In the genomic region with DNA sequence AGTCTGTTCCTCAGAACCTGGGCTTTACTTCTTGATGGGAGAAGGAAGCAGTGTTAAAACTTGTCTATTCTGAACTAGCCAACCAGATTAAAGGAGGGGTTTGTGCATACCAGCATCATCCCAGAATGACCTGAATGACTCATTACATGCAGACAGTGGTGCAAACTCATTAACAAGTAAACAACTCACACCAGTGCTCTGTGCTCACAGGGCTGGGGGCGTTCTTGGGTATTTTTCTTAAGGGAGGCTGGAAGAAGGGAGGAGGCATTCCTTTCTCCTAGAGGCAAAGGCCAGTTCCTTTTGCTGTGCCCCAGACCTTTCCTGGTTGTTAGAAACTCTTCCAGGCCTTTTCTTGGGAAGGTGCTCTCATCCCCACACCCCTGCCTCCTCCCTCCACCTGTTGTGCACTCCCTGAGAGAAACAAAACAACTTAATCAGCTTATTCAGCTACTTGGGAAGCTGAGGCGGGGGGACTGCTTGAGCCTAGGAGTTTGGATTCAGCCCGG, we compare ENCODE assay signal across 10 cellular contexts. TPM values are rescaled to one million over a fixed set of nuclear protein-coding genes. Genes with fewer than 3 reads are reported as not detected.
DNase-seq lines count a peak whose midpoint lies in the region; TF ChIP-seq lines count a peak whose summit lies in the region.
"Not testable (repeated sequence)": the region's sequence is repeated elsewhere in the genome, so short reads cannot be mapped to it uniquely, and the experiment has no call there.
"Had no signal": no experiment of that assay in that cellular context is flagged by ENCODE, and none has a peak within 500 bp of the region (broad histone marks: within the 10 kb centered on the region; RNA-seq: fewer than 3 reads in every experiment).

No MANE protein-coding gene starts in this region.

- H4K20me1 ChIP-seq in mammary epithelial cell (ENCODE audit: insufficient read depth, low read length) = not testable (repeated sequence)

- in situ Hi-C loops in mammary epithelial cell (cut with MboI; ENCODE audit: low sequenced_read_pairs in 2 of 2) = not testable (repeated sequence)

- BruUV-seq in mammary epithelial cell (replicated peaks; lab: Mats Ljungman, UMichigan) = not testable (repeated sequence)

- H3K4me2 ChIP-seq in mammary epithelial cell (ENCODE audit: insufficient read depth, low read depth, low read length); trophoblast cell (ENCODE audit: low read length): not testable (repeated sequence)

- not testable (repeated sequence) for H3K9ac ChIP-seq in mammary epithelial cell (ENCODE audit: insufficient read depth, low read length); trophoblast cell (ENCODE audit: low read length)

- H3K4me3 ChIP-seq in SJCRH30; mammary epithelial cell (replicated peaks in 1 of 3; ENCODE audit: insufficient read depth in 1 of 3, low read depth in 2 of 3, low read length in 3 of 3); esophagus (ENCODE audit: low read depth in 1 of 2, low read length in 2 of 2); trophoblast cell (ENCODE audit: low read depth, low read length): not testable (repeated sequence)

- H3K79me1 ChIP-seq in trophoblast cell (ENCODE audit: low read length) = not testable (repeated sequence)

- H3K23ac ChIP-seq in trophoblast cell (ENCODE audit: low read length) = not testable (repeated sequence)

- not testable (repeated sequence) for H3K4me1 ChIP-seq in SJCRH30; esophagus (ENCODE audit: control insufficient read depth in 2 of 2, insufficient read depth in 2 of 2, low read length in 1 of 2)
- peaks cover 17% of the 10 kb centered on the region for H3K4me1 ChIP-seq in mammary epithelial cell (ENCODE audit: insufficient read depth, low read length)
- H3K4me1 ChIP-seq in trophoblast cell (ENCODE audit: control insufficient read depth in 1 of 2, insufficient read depth in 2 of 2, low read length in 2 of 2) = peaks cover 5 to 10% of the 10 kb centered on the region in 2 experiments

- H3K36me3 ChIP-seq in SJCRH30; mammary epithelial cell (ENCODE audit: insufficient read depth, low read length); esophagus (ENCODE audit: control insufficient read depth in 2 of 2, insufficient read depth in 2 of 2, low read length in 1 of 2); trophoblast cell (ENCODE audit: control insufficient read depth in 1 of 2, insufficient read depth in 2 of 2, low read length in 2 of 2): not testable (repeated sequence)

- DNase-seq in A172 (ENCODE audit: low spot score) (peak; percentile 27), H4 (ENCODE audit: low spot score) (peak; percentile 49), NCI-H226 (peak; percentile 21), SJCRH30 (peak; percentile 14 to 34), mammary epithelial cell (peak; percentile 64), iris pigment epithelial cell (ENCODE audit: low read depth) (peak; percentile 33), trophoblast cell (peak; percentile 70 to 75)

- not testable (repeated sequence) for H2AK5ac ChIP-seq in trophoblast cell (ENCODE audit: low read length)

- H4K12ac ChIP-seq in trophoblast cell (ENCODE audit: low read depth, low read length) = not testable (repeated sequence)

- 40% methylated on average over 3 of the region's 3 CpGs for WGBS in mammary epithelial cell (ENCODE audit: low coverage, missing lambda C conversion rate)
- 65 to 68% methylated on average over 3 of the region's 3 CpGs for WGBS in esophagus, 2 donors
- no CpG with 5 or more reads among the region's 3 CpGs for WGBS in trophoblast cell (ENCODE audit: extremely low coverage, insufficient coverage, insufficient read length)

- H3K27me3 ChIP-seq in SJCRH30; mammary epithelial cell (ENCODE audit: insufficient read depth, low read length); esophagus (ENCODE audit: control insufficient read depth in 1 of 2, insufficient read depth in 2 of 2, low read length in 2 of 2); trophoblast cell (ENCODE audit: insufficient read depth, low read length): not testable (repeated sequence)

- not testable (repeated sequence) for H3K18ac ChIP-seq in trophoblast cell (ENCODE audit: low read length)

- H3K27ac ChIP-seq in SJCRH30; mammary epithelial cell (ENCODE audit: insufficient read depth, low read depth, low read length): not testable (repeated sequence)
- H3K27ac ChIP-seq in esophagus (ENCODE audit: low read depth in 2 of 2, low read length in 1 of 2) (peak overlapping the region; percentile 14 to 60), trophoblast cell (ENCODE audit: low read depth, low read length) (peak overlapping the region; percentile 40)

- not testable (repeated sequence) for H3K14ac ChIP-seq in trophoblast cell (ENCODE audit: low read length)

- H4K91ac ChIP-seq in trophoblast cell (ENCODE audit: low read depth, low read length) = not testable (repeated sequence)

- H2BK120ac ChIP-seq in trophoblast cell (ENCODE audit: insufficient read depth, low read length, poor library complexity) = not testable (repeated sequence)

- H2BK12ac ChIP-seq in trophoblast cell (ENCODE audit: low read length) = not testable (repeated sequence)

- not testable (repeated sequence) for H2AFZ ChIP-seq in mammary epithelial cell (ENCODE audit: low read depth, low read length); trophoblast cell (ENCODE audit: insufficient read depth, low read length, poor library complexity)

- H2BK5ac ChIP-seq in trophoblast cell (ENCODE audit: low read depth, low read length, poor library complexity) = not testable (repeated sequence)

- H3K9me3 ChIP-seq in SJCRH30 (replicated peaks); mammary epithelial cell (replicated peaks; ENCODE audit: insufficient read depth, low read length); esophagus (ENCODE audit: control insufficient read depth in 2 of 2, insufficient read depth in 1 of 2, low read depth in 1 of 2, low read length in 1 of 2); trophoblast cell (ENCODE audit: insufficient read depth, low read depth, low read length): not testable (repeated sequence)

- TF ChIP-seq CTCF in mammary epithelial cell (conservative IDR thresholded peaks at IDR 0.05 in 1 of 2, IDR thresholded peaks at IDR 0.05 in 1 of 2; ENCODE audit: extremely low read depth in 1 of 2, insufficient read depth in 1 of 2, low read depth in 1 of 2, low read length in 2 of 2) = not testable (repeated sequence)

- CTCF ChIA-PET in mammary epithelial cell (lab: Charles Lee; ENCODE audit: low non-redundant PET) = not testable (repeated sequence)

- intact Hi-C loops in mammary epithelial cell (cut with micrococcal nuclease) = not testable (repeated sequence)

- dilution Hi-C loops in mammary epithelial cell (cut with HindIII; ENCODE audit: low sequenced_read_pairs) = not testable (repeated sequence)

- not testable (repeated sequence) for H4K8ac ChIP-seq in trophoblast cell (ENCODE audit: low read depth, low read length)

- H3K79me2 ChIP-seq in mammary epithelial cell (ENCODE audit: insufficient read depth, low read length); trophoblast cell (ENCODE audit: control insufficient read depth, insufficient read depth, low read length, poor library complexity): not testable (repeated sequence)

- not testable (repeated sequence) for H3K4ac ChIP-seq in trophoblast cell (ENCODE audit: low read depth, low read length)

RNA-seq across cellular contexts. Expression of gene FANK1, which starts 6.8 kb away (rescaled TPM):
- 4.9 and 8.2 TPM in 2 replicates for total RNA-seq in A172 (2014; rRNA removed; shearing (Covaris generic))
- total RNA-seq in H4 (2014; rRNA removed; shearing (Covaris generic)) = 8.4 and 20.8 TPM in 2 replicates
- total RNA-seq in SJCRH30 (2014; rRNA removed; shearing (Covaris generic)) = 0.42 and 0.71 TPM in 2 replicates
- total RNA-seq in mammary epithelial cell = 1 to 10 TPM; 3.4 to 6.2 TPM
- 3.1 TPM for polyA plus RNA-seq in mammary epithelial cell
- polyA minus RNA-seq in mammary epithelial cell = not detected
- 1 to 10 TPM; 4.3 to 8.1 TPM for polyA plus RNA-seq in esophagus
- 12.6 and 13.7 TPM in 2 replicates for polyA plus RNA-seq in trophoblast cell (2013)
- total RNA-seq: GM12878 had no signal
- polyA plus RNA-seq: CD4-positive, alpha-beta memory T cell had no signal

RNA-seq across cellular contexts. Expression of gene DHX32, which starts 22.1 kb away (rescaled TPM):
- 39.5 and 40.1 TPM in 2 replicates for total RNA-seq in A172 (2014; rRNA removed; shearing (Covaris generic))
- total RNA-seq in H4 (2014; rRNA removed; shearing (Covaris generic)) = 68.3 and 82.1 TPM in 2 replicates
- 33.8 and 35.7 TPM in 2 replicates for total RNA-seq in SJCRH30 (2014; rRNA removed; shearing (Covaris generic))
- 10 to 100 TPM; 46.4 to 53.7 TPM for total RNA-seq in mammary epithelial cell
- polyA plus RNA-seq in mammary epithelial cell = 31.8 TPM
- 45.5 TPM for polyA minus RNA-seq in mammary epithelial cell
- polyA plus RNA-seq in esophagus = 10 to 100 TPM; 26.1 to 30.5 TPM
- polyA plus RNA-seq in trophoblast cell (2013) = 50.0 and 50.2 TPM in 2 replicates

Comparison
In these comparisons a context has a peak if more than half of its experiments do, and no peak if none do; other contexts are left out.
1. DNase-seq: peak in every context shown above with its lines; median percentile 72 in trophoblast cell; 64 in mammary epithelial cell; 49 in H4; 33 in iris pigment epithelial cell; 27 in A172; 24 in SJCRH30; 21 in NCI-H226.